ENCODE assay signal across 14 cellular contexts in genomic region chr1:3417082-3417728, GRCh38. TPM values are rescaled to one million over a fixed set of nuclear protein-coding genes. Genes with fewer than 3 reads are reported as not detected.
A peak's percentile ranks its signal among the peaks of the same experiment; 100 is the strongest.
DNase-seq lines count a peak whose midpoint lies in the region; ATAC-seq and TF ChIP-seq lines count a peak whose summit lies in the region.
"Had no signal": no experiment of that assay in that cellular context is flagged by ENCODE, and none has a peak within 500 bp of the region (broad histone marks: within the 10 kb centered on the region; RNA-seq: fewer than 3 reads in every experiment).

No MANE protein-coding gene starts in this region.

- H3K4me3 ChIP-seq in choroid plexus epithelial cell (ENCODE audit: low read depth, low read length) = no peak overlapping the region
- H3K4me3 ChIP-seq: A549 had no signal

- TF ChIP-seq CTCF in choroid plexus epithelial cell (conservative IDR thresholded peaks at IDR 0.05; ENCODE audit: low read depth, low read length) = peak; percentile 44
- TF ChIP-seq CTCF in osteocyte (IDR thresholded peaks at IDR 0.05) = peak; percentile 49

- no peaks in the 10 kb centered on the region for H3K36me3 Mint-ChIP-seq in osteocyte (ENCODE audit: unreplicated experiment)
- H3K36me3 Mint-ChIP-seq in activated T-cell treated with anti-CD3 and anti-CD28 coated beads, Interleukin-2, amount 50 U/mL, for 4 hours (ENCODE audit: insufficient read depth) = no peaks in the 10 kb centered on the region
- H3K36me3 Mint-ChIP-seq: natural killer cell had no signal

- no peak overlapping the region for H3K27ac ChIP-seq in substantia nigra (ENCODE audit: low read depth, low read length, poor library complexity, severe bottlenecking)
- H3K27ac ChIP-seq: A549 had no signal

- no peak overlapping the region for H3K4me3 Mint-ChIP-seq in osteocyte (ENCODE audit: unreplicated experiment)
- no peak overlapping the region for H3K4me3 Mint-ChIP-seq in activated T-cell treated with anti-CD3 and anti-CD28 coated beads, Interleukin-2, amount 50 U/mL, for 4 hours
- H3K4me3 Mint-ChIP-seq: natural killer cell had no signal

- no peaks in the 10 kb centered on the region for H3K9me3 Mint-ChIP-seq in osteocyte (ENCODE audit: unreplicated experiment)
- no peaks in the 10 kb centered on the region for H3K9me3 Mint-ChIP-seq in activated T-cell treated with anti-CD3 and anti-CD28 coated beads, Interleukin-2, amount 50 U/mL, for 4 hours
- H3K9me3 Mint-ChIP-seq: natural killer cell had no signal

- peaks cover 11% of the 10 kb centered on the region for H3K4me1 Mint-ChIP-seq in osteocyte (ENCODE audit: unreplicated experiment)
- H3K4me1 Mint-ChIP-seq in activated T-cell treated with anti-CD3 and anti-CD28 coated beads, Interleukin-2, amount 50 U/mL, for 4 hours (ENCODE audit: low read depth) = no peaks in the 10 kb centered on the region
- H3K4me1 Mint-ChIP-seq: natural killer cell had no signal

- peak; percentile 6 for DNase-seq in NCI-H2171 treated with DMSO at 0.1 percent for 48 hours (lab: John Stamatoyannopoulos, UW)
- DNase-seq in NCI-H2171 (lab: John Stamatoyannopoulos, UW) = no peak
- DNase-seq in Kasumi-1 (lab: John Stamatoyannopoulos, UW) = peak; percentile 18 to 41
- no peak for DNase-seq in choroid plexus epithelial cell (ENCODE audit: low read depth)
- no peak for DNase-seq in osteocyte (ENCODE audit: extremely low spot score, unreplicated experiment)
- no peak for DNase-seq in stimulated activated CD8-positive, alpha-beta memory T cell treated with anti-CD3 and anti-CD28 coated beads, Interleukin-4, amount 100 ng/mL, for 48 hours
- DNase-seq in activated T-cell treated with anti-CD3 and anti-CD28 coated beads, Interleukin-2, amount 50 U/mL, for 4 hours = no peak
- no peak for DNase-seq in substantia nigra (lab: John Stamatoyannopoulos, UW)
- DNase-seq: aorta; natural killer cell; NCI-H1417; stimulated activated naive CD4-positive, alpha-beta T cell treated with Interleukin-2 at 50 U/mL for 16 hours; T-helper 9 cell had no signal

- H3K27me3 Mint-ChIP-seq in osteocyte (ENCODE audit: unreplicated experiment) = peaks cover 2% of the 10 kb centered on the region
- peaks cover 11% of the 10 kb centered on the region for H3K27me3 Mint-ChIP-seq in activated T-cell treated with anti-CD3 and anti-CD28 coated beads, Interleukin-2, amount 50 U/mL, for 4 hours (ENCODE audit: low read depth)

- ATAC-seq in activated T-cell treated with anti-CD3 and anti-CD28 coated beads, Interleukin-2, amount 50 U/mL, for 4 hours = no peak
- ATAC-seq: A549 had no signal

- no peak overlapping the region for H3K27ac Mint-ChIP-seq in osteocyte (ENCODE audit: unreplicated experiment)
- H3K27ac Mint-ChIP-seq: natural killer cell had no signal

RNA-seq across cellular contexts. Expression of gene ARHGEF16, which starts 37.3 kb away (rescaled TPM):
- total RNA-seq in osteocyte = 3.2 and 4.3 TPM in 2 replicates
- total RNA-seq in activated T-cell treated with anti-CD3 and anti-CD28 coated beads, Interleukin-2, amount 50 U/mL, for 4 hours = under 1 TPM in 2 of 3 donors, not detected in 1; 0.13 to 0.15 TPM
- total RNA-seq: natural killer cell had no signal

Comparison
In these comparisons a context has a peak if more than half of its experiments do, and no peak if none do; other contexts are left out.
1. DNase-seq: peak in NCI-H2171 treated with DMSO at 0.1 percent for 48 hours (single experiment) and Kasumi-1 (2 of 2); none in NCI-H2171 (single experiment), choroid plexus epithelial cell (single experiment), osteocyte (single experiment), stimulated activated CD8-positive, alpha-beta memory T cell treated with anti-CD3 and anti-CD28 coated beads, Interleukin-4, amount 100 ng/mL, for 48 hours (single experiment), activated T-cell treated with anti-CD3 and anti-CD28 coated beads, Interleukin-2, amount 50 U/mL, for 4 hours (single experiment) and substantia nigra (0 of 49).